ENCODE assay signal across 10 cellular contexts in the genomic region with DNA sequence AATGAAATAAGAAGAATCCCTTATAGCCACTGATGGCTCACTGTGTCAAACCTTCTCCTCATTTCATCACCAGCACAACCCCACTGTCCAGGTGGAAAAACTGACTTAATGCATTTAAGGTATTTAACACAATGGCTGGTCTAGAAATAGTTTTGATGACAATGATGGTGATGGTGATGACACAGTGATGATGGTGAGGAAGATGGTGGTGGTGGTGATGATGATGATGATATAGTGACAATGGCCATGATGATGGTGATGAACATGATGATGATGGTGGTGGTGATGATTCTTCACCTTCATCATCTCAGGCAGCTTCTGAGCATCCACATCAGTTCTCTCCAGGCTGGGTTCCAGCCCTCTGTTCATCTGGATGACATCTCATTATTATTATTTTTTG.
"Had no signal": no experiment of that assay in that cellular context is flagged by ENCODE, and none has a peak within 500 bp of the region (broad histone marks: within the 10 kb centered on the region; RNA-seq: fewer than 3 reads in every experiment).

No MANE protein-coding gene starts in this region.

- H3K36me3 ChIP-seq: HAP-1 had no signal

- H3K4me2 ChIP-seq: GM23338 had no signal

- DNase-seq: GM23248, GOT3, H7, H9, HCEC 1CT, HFFc6 had no signal

- H3K4me1 ChIP-seq: HAP-1 had no signal

- H3K9ac ChIP-seq: GM23248 had no signal

- ATAC-seq: GM23338, HCT116 had no signal

- H2AFZ ChIP-seq: GM23248, GM23338 had no signal

- H3K9me3 ChIP-seq: HAP-1 had no signal

- H3K27ac ChIP-seq: GM23248 had no signal

- H3K4me3 ChIP-seq: GM23248, GM23338, HAP-1 had no signal

- H3K27ac Mint-ChIP-seq: GM23338, H9, HFFc6 had no signal

- FAIRE-seq: H54 had no signal
